ENCODE assay signal across 1 cellular context in the genomic region with DNA sequence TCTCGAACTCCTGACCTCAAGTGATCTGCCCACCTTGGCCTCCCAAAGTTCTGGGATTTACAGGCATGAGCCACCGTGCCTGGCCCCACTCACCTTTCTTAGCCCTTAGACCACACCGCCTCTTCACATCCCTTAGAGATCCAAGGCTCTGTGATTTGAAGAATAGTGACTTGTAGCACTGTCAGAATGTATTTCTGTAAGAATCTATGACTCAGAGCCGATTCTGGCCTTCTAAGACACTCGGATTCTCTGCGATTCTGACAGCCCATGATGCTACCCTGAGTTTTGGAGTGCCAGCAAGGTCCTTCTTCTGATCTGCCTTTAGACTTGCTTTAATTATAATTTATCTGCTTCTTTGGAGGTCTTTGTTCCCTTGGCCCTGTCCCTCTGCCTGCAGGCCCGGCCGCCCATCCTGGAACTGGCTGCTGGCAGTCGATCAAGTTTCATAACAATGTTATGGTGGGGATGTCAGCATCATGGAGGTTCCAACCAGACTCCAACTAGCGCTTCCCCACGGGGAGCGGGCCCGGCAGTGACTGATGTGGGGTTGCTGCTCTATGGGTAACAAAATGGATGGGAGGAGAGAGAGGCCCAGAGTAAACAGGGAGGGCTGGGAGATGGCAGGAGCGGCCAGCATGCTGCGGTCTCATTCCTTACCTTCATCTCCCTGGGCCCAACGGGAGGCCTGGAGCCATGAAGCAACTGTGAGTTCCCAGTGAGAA.
TF ChIP-seq lines count a peak whose summit lies in the region.

No MANE protein-coding gene starts in this region.

TF ChIP-seq in SK-N-SH treated with all-trans-retinoic acid at 6 μM for 48 hours, 23 proteins besides CTCF, POLR2A, EP300 and RAD21 (continued from another document):
- TF ChIP-seq PPARA (CRISPR knock-in tag; IDR thresholded peaks at IDR 0.05; ENCODE audit: borderline replicate concordance) (no peak), ZNF565 (CRISPR knock-in tag; conservative IDR thresholded peaks at IDR 0.05; ENCODE audit: low read depth) (no peak), ARNTL (CRISPR knock-in tag; IDR thresholded peaks at IDR 0.05; ENCODE audit: borderline replicate concordance, low read depth) (no peak)
